Comparison of ENCODE assay signal across 25 cellular contexts in the genomic region with DNA sequence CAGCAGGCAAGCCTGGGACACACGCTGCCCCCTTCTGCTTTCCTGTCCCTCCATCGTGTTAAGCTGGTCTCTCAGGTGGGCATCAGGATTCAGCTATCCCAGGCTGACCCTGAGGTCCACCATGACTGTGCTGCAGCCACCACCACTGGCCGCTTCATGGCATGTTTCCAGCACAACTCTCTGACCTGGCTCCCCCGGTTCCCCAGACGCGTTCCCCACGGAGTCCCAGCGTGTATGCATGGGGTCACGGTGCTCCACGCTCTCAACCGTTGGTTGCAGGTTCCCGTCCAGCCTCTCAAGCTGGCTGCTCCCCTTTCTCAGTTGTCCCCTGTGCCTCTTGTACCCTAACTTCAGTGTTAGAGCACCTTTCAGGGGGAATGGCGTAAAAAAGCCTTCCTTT. TPM values are rescaled to one million over a fixed set of nuclear protein-coding genes. Genes with fewer than 3 reads are reported as not detected.
DNase-seq lines count a peak whose midpoint lies in the region; ATAC-seq, FAIRE-seq and TF ChIP-seq lines count a peak whose summit lies in the region.
"Had no signal": no experiment of that assay in that cellular context is flagged by ENCODE, and none has a peak within 500 bp of the region (broad histone marks: within the 10 kb centered on the region; RNA-seq: fewer than 3 reads in every experiment).

No MANE protein-coding gene starts in this region.

- ATAC-seq in HepG2 (no peak), right lobe of liver (no peak)
- ATAC-seq in central memory CD8-positive, alpha-beta T cell (replicated peaks; ENCODE audit: extremely low read depth, poor library complexity, severe bottlenecking), result no peak

- no peaks in the 10 kb centered on the region for H3K27me3 Mint-ChIP-seq in central memory CD8-positive, alpha-beta T cell
- H3K27me3 Mint-ChIP-seq in neural progenitor cell (ENCODE audit: insufficient read depth, low read depth), result peaks cover 9% of the 10 kb centered on the region
- H3K27me3 Mint-ChIP-seq: CD8-positive, alpha-beta memory T cell; IgD-negative memory B cell had no signal

- TF ChIP-seq POLR2A in HepG2 (IDR thresholded peaks at IDR 0.05; ENCODE audit: insufficient read depth in 1 of 2, low read depth in 2 of 2, low read length in 2 of 2) (no peak), right lobe of liver (IDR thresholded peaks at IDR 0.05) (no peak)

- FAIRE-seq in HepG2 (lab: Jason Lieb, UNC) (no peak), small intestine (lab: Jason Lieb, UNC) (no peak)
- FAIRE-seq: A204.1, GM12891, GM19239 had no signal

- 96% methylated on average over 13 of the region's 13 CpGs for WGBS in HepG2 (ENCODE audit: low lambda C conversion rate)
- WGBS in right lobe of liver (ENCODE audit: insufficient coverage, low coverage, low lambda C conversion rate, missing lambda C conversion rate), result 60% methylated on average over 1 of the region's 13 CpGs
- 96 to 98% (median 97%) methylated on average over 13 of the region's 13 CpGs for WGBS in small intestine, 3 donors

- H3K27ac Mint-ChIP-seq in central memory CD8-positive, alpha-beta T cell (ENCODE audit: low read depth), result peak overlapping the region; percentile 13
- H3K27ac Mint-ChIP-seq in neural progenitor cell, result peak overlapping the region; percentile 21

- TF ChIP-seq CTCF in HepG2 (CRISPR knock-in tag; IDR thresholded peaks at IDR 0.05) (no peak), right lobe of liver (IDR thresholded peaks at IDR 0.05) (no peak), neural progenitor cell (IDR thresholded peaks at IDR 0.05) (no peak)

- no peak for TF ChIP-seq RAD21 in HepG2 (CRISPR knock-in tag; IDR thresholded peaks at IDR 0.05)

- no peak overlapping the region for H2AFZ ChIP-seq in HepG2 (ENCODE audit: low read length)
- H2AFZ ChIP-seq in neural progenitor cell (replicated peaks), result no peak overlapping the region
- H2AFZ ChIP-seq: PC-9 had no signal

- no TSS peak for BruUV-seq in HepG2 (replicated peaks; lab: Mats Ljungman, UMichigan)

- H3K36me3 Mint-ChIP-seq in central memory CD8-positive, alpha-beta T cell (ENCODE audit: insufficient read depth), result peaks cover 1% of the 10 kb centered on the region
- peaks cover 9% of the 10 kb centered on the region for H3K36me3 Mint-ChIP-seq in neural progenitor cell

- H3K27ac ChIP-seq in HepG2 (ENCODE audit: extremely low read length, insufficient read depth, low read length) (no peak overlapping the region), right lobe of liver (no peak overlapping the region), neural progenitor cell (no peak overlapping the region), small intestine (ENCODE audit: low read depth in 1 of 2, low read length in 1 of 2) (no peak overlapping the region)
- H3K27ac ChIP-seq: BLaER1, KMS-11, PC-9 had no signal

- H3K4me1 ChIP-seq in HepG2 (ENCODE audit: insufficient read depth, low read length) (peaks cover 56% of the 10 kb centered on the region), right lobe of liver (peaks cover 0 to 42% (median 17%) of the 10 kb centered on the region in 4 donors), neural progenitor cell (peaks cover 15% of the 10 kb centered on the region), small intestine (ENCODE audit: control insufficient read depth in 2 of 2, insufficient read depth in 1 of 2, low read depth in 1 of 2, low read length in 1 of 2) (peaks cover 3 to 6% of the 10 kb centered on the region in 2 donors)

- H3K4me1 Mint-ChIP-seq in central memory CD8-positive, alpha-beta T cell, result peaks cover 48% of the 10 kb centered on the region
- peaks cover 33% of the 10 kb centered on the region for H3K4me1 Mint-ChIP-seq in neural progenitor cell

- CTCF ChIA-PET in HepG2 (lab: Yijun Ruan, JAX; ENCODE audit: low intra/inter-chr PET ratio, low total read pairs), result no interaction called here

- peaks cover 53% of the 10 kb centered on the region for H3K79me2 ChIP-seq in HepG2 (ENCODE audit: insufficient read depth, low read length)
- H3K79me2 ChIP-seq in neural progenitor cell (ENCODE audit: low read depth), result no peaks in the 10 kb centered on the region

- in situ Hi-C loops in HepG2 (cut with HindIII; ENCODE audit: extremely low pct_ligation_motif_present, low pct_unique_long_range_greater_than_20kb), result no loop called here

- H3F3A ChIP-seq in neural progenitor cell (ENCODE audit: low read depth), result no peaks in the 10 kb centered on the region

- no peak overlapping the region for H3K9ac ChIP-seq in HepG2 (ENCODE audit: insufficient read depth, low read depth, low read length)
- H3K9ac ChIP-seq in neural progenitor cell, result no peak overlapping the region
- H3K9ac ChIP-seq: BLaER1, KMS-11 had no signal

- H3K27me3 ChIP-seq in HepG2 (ENCODE audit: control insufficient read depth in 1 of 2, insufficient read depth in 2 of 2, low read length in 2 of 2) (no peaks in the 10 kb centered on the region), right lobe of liver (no peaks in the 10 kb centered on the region), neural progenitor cell (no peaks in the 10 kb centered on the region), small intestine (ENCODE audit: control insufficient read depth in 2 of 2, insufficient read depth in 2 of 2, low read length in 2 of 2) (no peaks in the 10 kb centered on the region)
- H3K27me3 ChIP-seq: BLaER1 had no signal

- H3K9me3 Mint-ChIP-seq in central memory CD8-positive, alpha-beta T cell, result no peaks in the 10 kb centered on the region
- peaks cover 9% of the 10 kb centered on the region for H3K9me3 Mint-ChIP-seq in neural progenitor cell
- H3K9me3 Mint-ChIP-seq: CD8-positive, alpha-beta memory T cell; IgD-negative memory B cell had no signal

- H4K20me1 ChIP-seq in HepG2 (ENCODE audit: insufficient read depth, low read length) (peaks cover 2% of the 10 kb centered on the region; the same call in 1 of the 2 replicates), neural progenitor cell (ENCODE audit: low read depth) (no peaks in the 10 kb centered on the region)

- intact Hi-C loops in HepG2 (cut with micrococcal nuclease; ENCODE audit: unreplicated experiment) (no loop called here), right lobe of liver (cut with DNase I) (no loop called here)

- H3K9me3 ChIP-seq in HepG2 (ENCODE audit: low read length) (no peaks in the 10 kb centered on the region), right lobe of liver (no peaks in the 10 kb centered on the region), neural progenitor cell (ENCODE audit: low read depth) (no peaks in the 10 kb centered on the region), small intestine (ENCODE audit: control insufficient read depth, low read depth) (no peaks in the 10 kb centered on the region)

- no peak for DNase-seq in HepG2 (ENCODE audit: low spot score)
- no peak for DNase-seq in right lobe of liver
- DNase-seq in central memory CD8-positive, alpha-beta T cell (ENCODE audit: low spot score in 2 of 2), result no peak
- no peak for DNase-seq in neural progenitor cell (ENCODE audit: low spot score)
- no peak for DNase-seq in small intestine
- no peak for DNase-seq in NCI-H1694 (lab: John Stamatoyannopoulos, UW)
- no peak for DNase-seq in HPDE6-E6E7 (ENCODE audit: extremely low spot score)
- DNase-seq: Calu3; CD8-positive, alpha-beta memory T cell; DMS79 treated with DMSO at 0.1 percent for 48 hours; GF-D8; H7; MM.1S; NCI-H2029 treated with DMSO at 0.1 percent for 48 hours; NCI-H446 treated with DMSO at 0.1 percent for 48 hours; NCI-H526; PC-9; RPMI8226; SHP77 treated with DMSO at 0.1 percent for 48 hours had no signal

- H3K4me3 ChIP-seq in HepG2 (replicated peaks in 1 of 3; ENCODE audit: insufficient read depth in 1 of 3, low read depth in 2 of 3, low read length in 3 of 3), result no peak overlapping the region
- H3K4me3 ChIP-seq in right lobe of liver, result no peak overlapping the region
- no peak overlapping the region for H3K4me3 ChIP-seq in neural progenitor cell
- H3K4me3 ChIP-seq in small intestine (ENCODE audit: low read depth in 1 of 2, low read length in 2 of 2), result no peak overlapping the region
- H3K4me3 ChIP-seq: BLaER1, PC-9 had no signal

- no peak overlapping the region for H3K4me3 Mint-ChIP-seq in central memory CD8-positive, alpha-beta T cell
- H3K4me3 Mint-ChIP-seq in neural progenitor cell, result no peak overlapping the region
- H3K4me3 Mint-ChIP-seq: CD8-positive, alpha-beta memory T cell had no signal

- POLR2A ChIA-PET in HepG2 (lab: Yijun Ruan, JAX), result no interaction called here

- H3K4me2 ChIP-seq in HepG2 (ENCODE audit: low read depth, low read length) (no peak overlapping the region), neural progenitor cell (no peak overlapping the region)
- H3K4me2 ChIP-seq: BLaER1, KMS-11, PC-9 had no signal

- H3K36me3 ChIP-seq in HepG2 (replicated peaks in 1 of 2; ENCODE audit: control insufficient read depth in 1 of 2, insufficient read depth in 2 of 2, low read length in 2 of 2) (peaks cover 0 to 12% of the 10 kb centered on the region in 2 experiments; a peak in 1 of 5 replicates), right lobe of liver (no peaks in the 10 kb centered on the region), neural progenitor cell (no peaks in the 10 kb centered on the region), small intestine (ENCODE audit: control insufficient read depth in 2 of 2, insufficient read depth in 2 of 2, low read length in 2 of 2) (no peaks in the 10 kb centered on the region)

- TF ChIP-seq EP300 in HepG2 (IDR thresholded peaks at IDR 0.05; ENCODE audit: low read depth in 2 of 2, low read length in 2 of 2), result no peak
- no peak for TF ChIP-seq EP300 in HepG2 (CRISPR knock-in tag; IDR thresholded peaks at IDR 0.05; ENCODE audit: borderline replicate concordance)

RNA-seq across cellular contexts. Expression of gene HPCAL1, which starts 20.3 kb away (rescaled TPM):
- 23.3 and 29.9 TPM in 2 replicates for total RNA-seq in HepG2 (2016; rRNA removed; fragmentation: Illumina TruSeq; extraction: Trizol)
- total RNA-seq in HepG2 (2016; cell fraction: cytosol; rRNA removed; fragmentation: Illumina TruSeq; extraction: Trizol; ENCODE audit: low read depth), result 43.0 and 51.2 TPM in 2 replicates
- total RNA-seq in HepG2 (2016; cell fraction: insoluble cytoplasmic fraction; rRNA removed; fragmentation: Illumina TruSeq; extraction: Trizol), result 21.4 and 28.1 TPM in 2 replicates
- total RNA-seq in HepG2 (2016; cell fraction: membrane; rRNA removed; fragmentation: Illumina TruSeq; extraction: Trizol), result 50.7 and 67.7 TPM in 2 replicates
- 12.9 and 16.1 TPM in 2 replicates for total RNA-seq in HepG2 (2016; cell fraction: nucleus; rRNA removed; fragmentation: Illumina TruSeq; extraction: Trizol)
- polyA plus RNA-seq in HepG2 (2011; rRNA removed), result 29.5 and 38.6 TPM in 2 replicates
- polyA plus RNA-seq in HepG2 (2011; cell fraction: cytosol; rRNA removed), result 29.8 and 35.9 TPM in 2 replicates
- polyA plus RNA-seq in HepG2 (2011; cell fraction: nucleus; rRNA removed), result 54.3 and 60.0 TPM in 2 replicates
- polyA plus RNA-seq in HepG2 (2012), result 46.0 and 46.8 TPM in 2 replicates
- polyA plus RNA-seq in HepG2 (2016; cell fraction: cytosol; fragmentation: Illumina TruSeq; extraction: Trizol; ENCODE audit: low read depth), result 37.1 and 47.1 TPM in 2 replicates
- 24.6 and 35.5 TPM in 2 replicates for polyA plus RNA-seq in HepG2 (2016; cell fraction: insoluble cytoplasmic fraction; fragmentation: Illumina TruSeq; extraction: Trizol; ENCODE audit: low read depth)
- 54.6 and 65.1 TPM in 2 replicates for polyA plus RNA-seq in HepG2 (2016; cell fraction: membrane; fragmentation: Illumina TruSeq; extraction: Trizol; ENCODE audit: low read depth)
- polyA plus RNA-seq in HepG2 (2016; cell fraction: nucleus; fragmentation: Illumina TruSeq; extraction: Trizol; ENCODE audit: insufficient read depth, low read depth), result 30.3 and 35.7 TPM in 2 replicates
- polyA minus RNA-seq in HepG2 (2011; rRNA and poly(A)+ RNA removed; ENCODE audit: low replicate concordance), result 26.5 and 27.7 TPM in 2 replicates
- 19.4 and 20.4 TPM in 2 replicates for polyA minus RNA-seq in HepG2 (2011; cell fraction: cytosol; rRNA and poly(A)+ RNA removed)
- 12.6 and 15.5 TPM in 2 replicates for polyA minus RNA-seq in HepG2 (2011; cell fraction: nucleus; rRNA and poly(A)+ RNA removed)
- total RNA-seq in right lobe of liver, result 10 to 100 TPM; 23.1 to 68.8 (median 29.1) TPM
- total RNA-seq in neural progenitor cell (ENCODE audit: low replicate concordance), result 3.7 and 8.0 TPM in 2 replicates
- polyA plus RNA-seq in small intestine, result 100 to 1,000 TPM in 1 of 3 donors, 10 to 100 TPM in 2; 82.3 to 142 (median 98.4) TPM
